9 cellular contexts compared by ENCODE assay signal in genomic region chr6:137811121-137811911, GRCh38. TPM values are rescaled to one million over a fixed set of nuclear protein-coding genes. Genes with fewer than 3 reads are reported as not detected.
DNase-seq lines count a peak whose midpoint lies in the region; ATAC-seq, FAIRE-seq and TF ChIP-seq lines count a peak whose summit lies in the region.
"Had no signal": no experiment of that assay in that cellular context is flagged by ENCODE, and none has a peak within 500 bp of the region (broad histone marks: within the 10 kb centered on the region; RNA-seq: fewer than 3 reads in every experiment).

No MANE protein-coding gene starts in this region.

- peaks cover 6% of the 10 kb centered on the region for H3K9me3 Mint-ChIP-seq in activated T-helper 17 cell treated with anti-CD3 and anti-CD28 coated beads, Interleukin-2, amount 50 U/mL, for 72 hours

- H3K4me1 Mint-ChIP-seq in activated T-helper 17 cell treated with anti-CD3 and anti-CD28 coated beads, Interleukin-2, amount 50 U/mL, for 72 hours: peaks cover 41% of the 10 kb centered on the region

- H3K27me3 Mint-ChIP-seq in activated T-helper 17 cell treated with anti-CD3 and anti-CD28 coated beads, Interleukin-2, amount 50 U/mL, for 72 hours: no peaks in the 10 kb centered on the region

- peak overlapping the region; percentile 91 for H3K27ac Mint-ChIP-seq in activated T-helper 17 cell treated with anti-CD3 and anti-CD28 coated beads, Interleukin-2, amount 50 U/mL, for 72 hours

- peak overlapping the region; percentile 82 for H3K4me3 Mint-ChIP-seq in activated T-helper 17 cell treated with anti-CD3 and anti-CD28 coated beads, Interleukin-2, amount 50 U/mL, for 72 hours

- H3K27me3 ChIP-seq in gastroesophageal sphincter (no peaks in the 10 kb centered on the region), gastrocnemius medialis (no peaks in the 10 kb centered on the region)

- peaks cover 0 to 11% (median 0%) of the 10 kb centered on the region in 3 donors for H3K4me1 ChIP-seq in gastroesophageal sphincter
- H3K4me1 ChIP-seq in gastrocnemius medialis: peaks cover 0 to 3% of the 10 kb centered on the region in 2 donors
- H3K4me1 ChIP-seq: HAP-1 had no signal

- intact Hi-C loops in gastrocnemius medialis (cut with DNase I; ENCODE audit: low total_unique reads): no loop called here

- FAIRE-seq in RCC 7860 (lab: Jason Lieb, UNC): peak; percentile 79
- FAIRE-seq in D721Med (lab: Jason Lieb, UNC): no peak

- in situ Hi-C loops in gastrocnemius medialis (cut with MboI; ENCODE audit: low sequenced_read_pairs in 4 of 4): no loop called here

- TF ChIP-seq CTCF in AG04449 (IDR thresholded peaks at IDR 0.05; ENCODE audit: insufficient read depth, low read length, missing control alignments) (no peak), gastroesophageal sphincter (IDR thresholded peaks at IDR 0.05) (no peak), gastrocnemius medialis (IDR thresholded peaks at IDR 0.05 in 4 of 5, conservative IDR thresholded peaks at IDR 0.05 in 1 of 5) (no peak), D721Med (IDR thresholded peaks at IDR 0.05; ENCODE audit: insufficient read depth, missing control alignments) (no peak)

- CTCF ChIA-PET in AG04449 (lab: Yijun Ruan, JAX): interaction anchor here (1.1 to 3.1 kb wide), 5 partner anchors 10 to 133 kb away, joined by 3 to 15 read pairs (median 6); no protein-coding TSS in a partner anchor

- POLR2A ChIA-PET in AG04449 (lab: Yijun Ruan, JAX): no interaction called here

- no peak for TF ChIP-seq EP300 in gastroesophageal sphincter (IDR thresholded peaks at IDR 0.05)

- H3K27ac ChIP-seq in gastroesophageal sphincter (peak overlapping the region in 2 of 4 donors; percentile 6 to 40), gastrocnemius medialis (peak overlapping the region in 1 of 4 donors; percentile 29)

- 50 to 64% methylated on average over 13 of the region's 13 CpGs for WGBS in gastroesophageal sphincter (ENCODE audit: low coverage in 1 of 2), 2 donors

- peak; percentile 89 for ATAC-seq in GM18873 (IDR thresholded peaks at IDR 0.05; ENCODE audit: low FRiP score, unreplicated experiment)
- ATAC-seq in HG03095 (IDR thresholded peaks at IDR 0.05; ENCODE audit: unreplicated experiment): peak; percentile 96
- peak; percentile 88 for ATAC-seq in activated T-helper 17 cell treated with anti-CD3 and anti-CD28 coated beads, Interleukin-2, amount 50 U/mL, for 72 hours (replicated peaks)
- ATAC-seq in gastroesophageal sphincter: peak; percentile 77
- peak; percentile 79 to 88 for ATAC-seq in gastrocnemius medialis

- H3K4me3 ChIP-seq in AG04449 (ENCODE audit: low read depth, low read length): no peak overlapping the region
- H3K4me3 ChIP-seq in gastroesophageal sphincter: no peak overlapping the region
- no peak overlapping the region for H3K4me3 ChIP-seq in gastrocnemius medialis
- H3K4me3 ChIP-seq: HAP-1 had no signal

- no peaks in the 10 kb centered on the region for H3K36me3 ChIP-seq in gastroesophageal sphincter
- no peaks in the 10 kb centered on the region for H3K36me3 ChIP-seq in gastrocnemius medialis
- H3K36me3 ChIP-seq: HAP-1 had no signal

- no peaks in the 10 kb centered on the region for H3K36me3 Mint-ChIP-seq in activated T-helper 17 cell treated with anti-CD3 and anti-CD28 coated beads, Interleukin-2, amount 50 U/mL, for 72 hours (ENCODE audit: low read depth)

- H3K9me3 ChIP-seq in gastroesophageal sphincter (no peaks in the 10 kb centered on the region), gastrocnemius medialis (no peaks in the 10 kb centered on the region)
- H3K9me3 ChIP-seq: HAP-1 had no signal

- DNase-seq in AG04449 (ENCODE audit: low read depth, low spot score): peak; percentile 64
- peak; percentile 80 for DNase-seq in RCC 7860 (ENCODE audit: low spot score)
- DNase-seq in gastrocnemius medialis: peak; percentile 27 to 50
- no peak for DNase-seq in D721Med (ENCODE audit: insufficient read length, low spot score)

- no peak for TF ChIP-seq POLR2A in gastroesophageal sphincter (IDR thresholded peaks at IDR 0.05)
- peak; percentile 16 to 26 for TF ChIP-seq POLR2A in gastrocnemius medialis (IDR thresholded peaks at IDR 0.05)

RNA-seq across cellular contexts. Expression of gene TNFAIP3, which starts 55.7 kb away (rescaled TPM):
- total RNA-seq in activated T-helper 17 cell treated with anti-CD3 and anti-CD28 coated beads, Interleukin-2, amount 50 U/mL, for 72 hours: 100 to 1,000 TPM; 254 to 663 TPM
- total RNA-seq in gastroesophageal sphincter (10 to 100 TPM; 11.2 to 40.7 (median 18.3) TPM), gastrocnemius medialis (1 to 10 TPM; 2.6 to 7.1 (median 4.7) TPM)

Comparison
In these comparisons a context has a peak if more than half of its experiments do, and no peak if none do; other contexts are left out.
1. POLR2A ChIP-seq: peak in gastrocnemius medialis (2 of 2); none in gastroesophageal sphincter (0 of 2).
2. RNA of gene TNFAIP3, which starts 55.7 kb away (total RNA-seq): 254 to 663 TPM in activated T-helper 17 cell treated with anti-CD3 and anti-CD28 coated beads, Interleukin-2, amount 50 U/mL, for 72 hours; 11.2 to 40.7 TPM in gastroesophageal sphincter and 2.6 to 7.1 TPM in gastrocnemius medialis; every median in the first group is over 4 times any median in the second.
3. Peak in every context shown above with its lines, with median percentiles within 50 percentile points of each other: ATAC-seq.